In the genomic region with DNA sequence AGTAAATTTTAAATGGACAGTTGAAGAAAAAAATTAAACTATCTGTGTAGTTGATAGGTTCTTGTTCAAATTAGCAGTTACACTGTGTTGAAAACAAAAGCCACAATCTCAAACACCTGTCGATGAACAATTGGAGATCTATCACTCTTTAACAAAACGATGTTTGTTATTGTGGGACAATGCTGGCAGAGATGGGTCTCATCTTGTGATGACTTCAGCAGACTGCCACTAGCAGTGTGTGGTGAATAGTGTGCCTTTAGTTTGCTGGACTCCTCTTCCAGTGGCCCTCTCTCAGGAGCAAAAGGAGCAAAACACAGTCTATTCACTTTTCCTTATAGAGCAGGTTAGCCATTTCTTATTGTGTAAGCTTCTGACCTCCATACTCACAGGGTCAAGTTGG, we compare ENCODE assay signal across 18 cellular contexts. TPM values are rescaled to one million over a fixed set of nuclear protein-coding genes. Genes with fewer than 3 reads are reported as not detected.
DNase-seq lines count a peak whose midpoint lies in the region; ATAC-seq and TF ChIP-seq lines count a peak whose summit lies in the region.
"Had no signal": no experiment of that assay in that cellular context is flagged by ENCODE, and none has a peak within 500 bp of the region (broad histone marks: within the 10 kb centered on the region; RNA-seq: fewer than 3 reads in every experiment).

No MANE protein-coding gene starts in this region.

- TF ChIP-seq POLR2A in esophagus muscularis mucosa (IDR thresholded peaks at IDR 0.05; ENCODE audit: low read depth): no peak

- no peaks in the 10 kb centered on the region for H3K27me3 ChIP-seq in esophagus muscularis mucosa

- TF ChIP-seq EP300 in esophagus muscularis mucosa (IDR thresholded peaks at IDR 0.05): no peak

- H3K4me1 ChIP-seq in esophagus muscularis mucosa: no peaks in the 10 kb centered on the region

- ATAC-seq in GM18873 (IDR thresholded peaks at IDR 0.05; ENCODE audit: low FRiP score, unreplicated experiment): no peak

- no peaks in the 10 kb centered on the region for H3K36me3 ChIP-seq in esophagus muscularis mucosa

- DNase-seq in esophagus muscularis mucosa (ENCODE audit: extremely low spot score) (peak; percentile 0), midbrain (lab: John Stamatoyannopoulos, UW) (peak; percentile 86), superior temporal gyrus (ENCODE audit: extremely low spot score) (peak; percentile 98), NCI-H526 treated with DMSO at 0.1 percent for 48 hours (lab: John Stamatoyannopoulos, UW) (no peak)
- no peak for DNase-seq in activated CD4-positive, alpha-beta T cell treated with anti-CD3 and anti-CD28 coated beads for 48 hours
- DNase-seq: Calu3; CD4-positive, alpha-beta T cell; DMS53; H9; Kasumi-1; MM.1S; NCI-H1092 treated with DMSO at 0.1 percent for 48 hours; NCI-H187 treated with DMSO at 0.1 percent for 48 hours; NCI-H345 had no signal

- H3K27ac ChIP-seq in angular gyrus (ENCODE audit: low read depth, low read length) (peak overlapping the region; percentile 98), esophagus muscularis mucosa (replicated peaks in 1 of 4) (no peak overlapping the region)
- H3K27ac ChIP-seq: HL-60, RWPE1 had no signal

- intact Hi-C loops in esophagus muscularis mucosa (cut with DNase I): no loop called here

- TF ChIP-seq CTCF in esophagus muscularis mucosa (IDR thresholded peaks at IDR 0.05): no peak

- 93% methylated on average over 2 of the region's 2 CpGs for WGBS in esophagus muscularis mucosa

- no peak overlapping the region for H3K4me3 ChIP-seq in esophagus muscularis mucosa

- H3K9me3 ChIP-seq in esophagus muscularis mucosa: no peaks in the 10 kb centered on the region

RNA-seq across cellular contexts. Expression of a gene that starts 14.7 kb away (rescaled TPM):
- 1 to 10 TPM; 1.3 to 3.8 (median 1.9) TPM for total RNA-seq in esophagus muscularis mucosa

Comparison
In these comparisons a context has a peak if more than half of its experiments do, and no peak if none do; other contexts are left out.
1. DNase-seq: peak in esophagus muscularis mucosa (single experiment), midbrain (single experiment) and superior temporal gyrus (single experiment); none in NCI-H526 treated with DMSO at 0.1 percent for 48 hours (single experiment) and activated CD4-positive, alpha-beta T cell treated with anti-CD3 and anti-CD28 coated beads for 48 hours (single experiment).